10 cellular contexts compared by ENCODE assay signal in genomic region chr15:37019479-37020433, GRCh38.
DNase-seq lines count a peak whose midpoint lies in the region; ATAC-seq and TF ChIP-seq lines count a peak whose summit lies in the region.
"Had no signal": no experiment of that assay in that cellular context is flagged by ENCODE, and none has a peak within 500 bp of the region (broad histone marks: within the 10 kb centered on the region; RNA-seq: fewer than 3 reads in every experiment).

No MANE protein-coding gene starts in this region.

- H3K79me1 ChIP-seq in trophoblast cell (ENCODE audit: low read length) = no peaks in the 10 kb centered on the region

- H4K91ac ChIP-seq in trophoblast cell (ENCODE audit: low read depth, low read length) = no peak overlapping the region

- TF ChIP-seq POLR2A in spleen (IDR thresholded peaks at IDR 0.05) = no peak

- no peak overlapping the region for H3K4ac ChIP-seq in trophoblast cell (ENCODE audit: low read depth, low read length)

- H3K79me2 ChIP-seq in trophoblast cell (ENCODE audit: control insufficient read depth, insufficient read depth, low read length, poor library complexity) = no peaks in the 10 kb centered on the region

- CTCF ChIA-PET in GM10248 (lab: Yijun Ruan, JAX) = interaction anchor here (0.9 to 1.7 kb wide), 2 partner anchors 9 to 21 kb away, joined by 3 to 4 read pairs; no protein-coding TSS in a partner anchor

- H4K12ac ChIP-seq in trophoblast cell (ENCODE audit: low read depth, low read length) = no peak overlapping the region

- WGBS in trophoblast cell (ENCODE audit: extremely low coverage, insufficient coverage, insufficient read length) = no CpG with 5 or more reads among the region's 18 CpGs
- 39 to 55% (median 53%) methylated on average over 18 of the region's 18 CpGs for WGBS in spleen, 5 donors

- H3K4me2 ChIP-seq in trophoblast cell (ENCODE audit: low read length) = no peak overlapping the region

- no peak for TF ChIP-seq CTCF in fibroblast of pulmonary artery (IDR thresholded peaks at IDR 0.05; ENCODE audit: low read length, missing control alignments)
- no peak for TF ChIP-seq CTCF in spleen (IDR thresholded peaks at IDR 0.05 in 8 of 11, conservative IDR thresholded peaks at IDR 0.05 in 3 of 11)
- no peak for TF ChIP-seq CTCF in GM10248 (IDR thresholded peaks at IDR 0.05; ENCODE audit: control extremely low read depth, extremely low read depth, low read depth, missing control alignments)

- H3K4me3 ChIP-seq in fibroblast of pulmonary artery (replicated peaks; ENCODE audit: low read depth, low read length) = peak overlapping the region; percentile 20
- no peak overlapping the region for H3K4me3 ChIP-seq in trophoblast cell (ENCODE audit: low read depth, low read length)
- H3K4me3 ChIP-seq in spleen = no peak overlapping the region

- H3K23ac ChIP-seq in trophoblast cell (ENCODE audit: low read length) = no peak overlapping the region

- intact Hi-C loops in spleen (cut with DNase I; ENCODE audit: low total_unique reads) = no loop called here

- H2AFZ ChIP-seq in trophoblast cell (ENCODE audit: insufficient read depth, low read length, poor library complexity) = no peak overlapping the region

- H2BK5ac ChIP-seq in trophoblast cell (ENCODE audit: low read depth, low read length, poor library complexity) = no peak overlapping the region

- H4K8ac ChIP-seq in trophoblast cell (ENCODE audit: low read depth, low read length) = no peak overlapping the region

- H3K27ac ChIP-seq in trophoblast cell (ENCODE audit: low read depth, low read length) (no peak overlapping the region), spleen (peak overlapping the region in 3 of 8 donors; percentile 4 to 13 (median 7))

- no peak overlapping the region for H3K9ac ChIP-seq in trophoblast cell (ENCODE audit: low read length)

- H3K27me3 ChIP-seq in trophoblast cell (ENCODE audit: insufficient read depth, low read length) (no peaks in the 10 kb centered on the region), spleen (replicated peaks in 1 of 7) (no peaks in the 10 kb centered on the region)

- H3K36me3 ChIP-seq in trophoblast cell (ENCODE audit: control insufficient read depth in 1 of 2, insufficient read depth in 2 of 2, low read length in 2 of 2) (peaks cover 0 to 2% of the 10 kb centered on the region in 2 experiments), spleen (no peaks in the 10 kb centered on the region)

- H2BK12ac ChIP-seq in trophoblast cell (ENCODE audit: low read length) = peak overlapping the region; percentile 43

- no peak overlapping the region for H3K18ac ChIP-seq in trophoblast cell (ENCODE audit: low read length)

- H3K14ac ChIP-seq in trophoblast cell (ENCODE audit: low read length) = no peak overlapping the region

- ATAC-seq in GM21717 (IDR thresholded peaks at IDR 0.05; ENCODE audit: unreplicated experiment) = no peak

- H3K4me1 ChIP-seq in trophoblast cell (ENCODE audit: control insufficient read depth in 1 of 2, insufficient read depth in 2 of 2, low read length in 2 of 2) = peaks cover 4 to 9% of the 10 kb centered on the region in 2 experiments
- H3K4me1 ChIP-seq in spleen = peaks cover 0 to 12% (median 2%) of the 10 kb centered on the region in 6 donors

- H3K9me3 ChIP-seq in trophoblast cell (ENCODE audit: insufficient read depth, low read depth, low read length) (peaks cover 1% of the 10 kb centered on the region), spleen (no peaks in the 10 kb centered on the region)

- no peak overlapping the region for H2AK5ac ChIP-seq in trophoblast cell (ENCODE audit: low read length)

- POLR2A ChIA-PET in GM10248 (lab: Yijun Ruan, JAX) = no interaction called here

- no peak overlapping the region for H2BK120ac ChIP-seq in trophoblast cell (ENCODE audit: insufficient read depth, low read length, poor library complexity)

- DNase-seq in HCEC 1CT (peak; percentile 77), fibroblast of pulmonary artery (ENCODE audit: low read depth) (peak; percentile 70), trophoblast cell (no peak), spleen (no peak), GM10248 (ENCODE audit: extremely low spot score) (no peak), NK-92 (lab: John Stamatoyannopoulos, UW; ENCODE audit: unreplicated experiment) (no peak)
- DNase-seq: GF-D8, H7 had no signal

TF ChIP-seq in PFSK-1, 5 proteins besides CTCF, POLR2A, EP300 and RAD21:
- TF ChIP-seq POLR2AphosphoS5 (IDR thresholded peaks at IDR 0.05; ENCODE audit: low read depth, low read length) = peak; percentile 55
- TF ChIP-seq TAF1 (IDR thresholded peaks at IDR 0.05; ENCODE audit: borderline replicate concordance, insufficient read depth, low read length) = peak; percentile 34; the same call in 1 of the 2 replicates
- no peak for TF ChIP-seq FOXP2 (optimal IDR thresholded peaks at IDR 0.05; ENCODE audit: borderline replicate concordance, extremely low read depth, extremely low read length, insufficient read depth)
- 0 out of 2 replicates have a peak, but pooled peaks have one; percentile 34 for TF ChIP-seq SIN3A (IDR thresholded peaks at IDR 0.05; ENCODE audit: borderline replicate concordance, insufficient read depth, low read length)
- 0 out of 4 replicates have a peak, but pooled peaks of 1 of the 2 experiments have one; percentile 24 for TF ChIP-seq REST (IDR thresholded peaks at IDR 0.05; ENCODE audit: insufficient read depth in 1 of 2, low read depth in 2 of 2, low read length in 2 of 2)

Comparison
In these comparisons a context has a peak if more than half of its experiments do, and no peak if none do; other contexts are left out.
1. DNase-seq: peak in HCEC 1CT (single experiment) and fibroblast of pulmonary artery (single experiment); none in trophoblast cell (0 of 2), spleen (single experiment), GM10248 (single experiment) and NK-92 (single experiment).